In the genomic region with DNA sequence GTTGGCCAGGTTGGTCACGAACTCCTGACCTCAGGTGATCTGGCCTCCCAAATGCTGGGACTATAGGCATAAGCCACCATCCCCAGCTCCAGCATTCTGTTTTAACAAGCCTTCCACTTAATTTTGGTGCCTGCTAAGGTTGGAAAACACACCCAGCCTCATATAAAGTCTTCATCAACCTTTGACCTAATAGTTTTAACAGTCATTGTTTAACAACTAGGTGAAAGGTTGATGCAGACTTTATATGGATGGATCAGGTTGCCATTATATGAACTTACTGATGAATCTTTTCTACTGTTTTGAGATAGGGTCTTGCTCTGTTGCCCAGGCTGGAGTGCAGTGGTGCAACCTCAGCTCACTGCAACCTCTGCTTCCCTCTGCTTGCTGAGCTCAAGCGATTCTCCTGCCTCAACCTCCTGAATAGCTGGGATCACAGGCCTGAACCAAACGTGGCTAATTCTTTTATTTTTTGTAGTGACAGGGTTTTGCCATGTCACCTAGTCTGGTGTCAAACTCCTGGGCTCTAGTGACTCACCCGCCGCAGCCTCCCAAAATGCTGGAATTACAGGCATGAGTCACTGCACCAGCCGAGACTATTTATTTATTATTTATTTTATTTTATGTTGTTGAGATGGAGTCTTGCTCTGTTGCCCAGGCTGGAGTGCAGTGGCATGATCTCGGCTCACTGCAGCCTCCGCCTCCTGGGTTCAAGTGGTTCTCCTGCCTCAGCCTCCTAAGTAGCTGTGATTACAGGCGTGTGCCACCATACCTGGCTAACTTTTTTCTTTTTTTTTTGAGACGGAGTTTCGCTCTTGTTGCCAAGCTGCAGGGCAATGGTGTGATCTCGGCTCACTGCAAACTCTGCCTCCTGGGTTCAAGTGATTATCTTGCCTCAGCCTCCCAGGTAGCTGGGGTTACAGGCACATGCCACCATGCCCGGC, we compare ENCODE assay signal across 1 cellular context.
TF ChIP-seq lines count a peak whose summit lies in the region.

No MANE protein-coding gene starts in this region.

TF ChIP-seq in GM23338, 12 proteins besides CTCF, POLR2A, EP300 and RAD21 (continued from another document):
- TF ChIP-seq, protein P1, sequence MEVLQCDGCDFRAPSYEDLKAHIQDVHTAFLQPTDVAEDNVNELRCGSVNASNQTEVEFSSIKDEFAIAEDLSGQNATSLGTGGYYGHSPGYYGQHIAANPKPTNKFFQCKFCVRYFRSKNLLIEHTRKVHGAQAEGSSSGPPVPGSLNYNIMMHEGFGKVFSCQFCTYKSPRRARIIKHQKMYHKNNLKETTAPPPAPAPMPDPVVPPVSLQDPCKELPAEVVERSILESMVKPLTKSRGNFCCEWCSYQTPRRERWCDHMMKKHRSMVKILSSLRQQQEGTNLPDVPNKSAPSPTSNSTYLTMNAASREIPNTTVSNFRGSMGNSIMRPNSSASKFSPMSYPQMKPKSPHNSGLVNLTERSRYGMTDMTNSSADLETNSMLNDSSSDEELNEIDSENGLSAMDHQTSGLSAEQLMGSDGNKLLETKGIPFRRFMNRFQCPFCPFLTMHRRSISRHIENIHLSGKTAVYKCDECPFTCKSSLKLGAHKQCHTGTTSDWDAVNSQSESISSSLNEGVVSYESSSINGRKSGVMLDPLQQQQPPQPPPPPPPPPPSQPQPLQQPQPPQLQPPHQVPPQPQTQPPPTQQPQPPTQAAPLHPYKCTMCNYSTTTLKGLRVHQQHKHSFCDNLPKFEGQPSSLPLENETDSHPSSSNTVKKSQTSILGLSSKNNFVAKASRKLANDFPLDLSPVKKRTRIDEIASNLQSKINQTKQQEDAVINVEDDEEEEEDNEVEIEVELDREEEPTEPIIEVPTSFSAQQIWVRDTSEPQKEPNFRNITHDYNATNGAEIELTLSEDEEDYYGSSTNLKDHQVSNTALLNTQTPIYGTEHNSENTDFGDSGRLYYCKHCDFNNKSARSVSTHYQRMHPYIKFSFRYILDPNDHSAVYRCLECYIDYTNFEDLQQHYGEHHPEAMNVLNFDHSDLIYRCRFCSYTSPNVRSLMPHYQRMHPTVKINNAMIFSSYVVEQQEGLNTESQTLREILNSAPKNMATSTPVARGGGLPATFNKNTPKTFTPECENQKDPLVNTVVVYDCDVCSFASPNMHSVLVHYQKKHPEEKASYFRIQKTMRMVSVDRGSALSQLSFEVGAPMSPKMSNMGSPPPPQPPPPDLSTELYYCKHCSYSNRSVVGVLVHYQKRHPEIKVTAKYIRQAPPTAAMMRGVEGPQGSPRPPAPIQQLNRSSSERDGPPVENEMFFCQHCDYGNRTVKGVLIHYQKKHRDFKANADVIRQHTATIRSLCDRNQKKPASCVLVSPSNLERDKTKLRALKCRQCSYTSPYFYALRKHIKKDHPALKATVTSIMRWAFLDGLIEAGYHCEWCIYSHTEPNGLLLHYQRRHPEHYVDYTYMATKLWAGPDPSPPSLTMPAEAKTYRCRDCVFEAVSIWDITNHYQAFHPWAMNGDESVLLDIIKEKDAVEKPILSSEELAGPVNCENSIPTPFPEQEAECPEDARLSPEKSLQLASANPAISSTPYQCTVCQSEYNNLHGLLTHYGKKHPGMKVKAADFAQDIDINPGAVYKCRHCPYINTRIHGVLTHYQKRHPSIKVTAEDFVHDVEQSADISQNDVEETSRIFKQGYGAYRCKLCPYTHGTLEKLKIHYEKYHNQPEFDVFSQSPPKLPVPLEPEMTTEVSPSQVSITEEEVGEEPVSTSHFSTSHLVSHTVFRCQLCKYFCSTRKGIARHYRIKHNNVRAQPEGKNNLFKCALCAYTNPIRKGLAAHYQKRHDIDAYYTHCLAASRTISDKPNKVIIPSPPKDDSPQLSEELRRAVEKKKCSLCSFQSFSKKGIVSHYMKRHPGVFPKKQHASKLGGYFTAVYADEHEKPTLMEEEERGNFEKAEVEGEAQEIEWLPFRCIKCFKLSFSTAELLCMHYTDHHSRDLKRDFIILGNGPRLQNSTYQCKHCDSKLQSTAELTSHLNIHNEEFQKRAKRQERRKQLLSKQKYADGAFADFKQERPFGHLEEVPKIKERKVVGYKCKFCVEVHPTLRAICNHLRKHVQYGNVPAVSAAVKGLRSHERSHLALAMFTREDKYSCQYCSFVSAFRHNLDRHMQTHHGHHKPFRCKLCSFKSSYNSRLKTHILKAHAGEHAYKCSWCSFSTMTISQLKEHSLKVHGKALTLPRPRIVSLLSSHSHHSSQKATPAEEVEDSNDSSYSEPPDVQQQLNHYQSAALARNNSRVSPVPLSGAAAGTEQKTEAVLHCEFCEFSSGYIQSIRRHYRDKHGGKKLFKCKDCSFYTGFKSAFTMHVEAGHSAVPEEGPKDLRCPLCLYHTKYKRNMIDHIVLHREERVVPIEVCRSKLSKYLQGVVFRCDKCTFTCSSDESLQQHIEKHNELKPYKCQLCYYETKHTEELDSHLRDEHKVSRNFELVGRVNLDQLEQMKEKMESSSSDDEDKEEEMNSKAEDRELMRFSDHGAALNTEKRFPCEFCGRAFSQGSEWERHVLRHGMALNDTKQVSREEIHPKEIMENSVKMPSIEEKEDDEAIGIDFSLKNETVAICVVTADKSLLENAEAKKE (CRISPR knock-in tag; IDR thresholded peaks at IDR 0.05) = no peak
- no peak for TF ChIP-seq NANOG (IDR thresholded peaks at IDR 0.05; ENCODE audit: borderline replicate concordance)
- no peak for TF ChIP-seq CREB1 (CRISPR knock-in tag; IDR thresholded peaks at IDR 0.05; ENCODE audit: low read depth)
- no peak for TF ChIP-seq EZH2phosphoT487 (IDR thresholded peaks at IDR 0.05; ENCODE audit: unreplicated experiment)
- TF ChIP-seq, protein P2, sequence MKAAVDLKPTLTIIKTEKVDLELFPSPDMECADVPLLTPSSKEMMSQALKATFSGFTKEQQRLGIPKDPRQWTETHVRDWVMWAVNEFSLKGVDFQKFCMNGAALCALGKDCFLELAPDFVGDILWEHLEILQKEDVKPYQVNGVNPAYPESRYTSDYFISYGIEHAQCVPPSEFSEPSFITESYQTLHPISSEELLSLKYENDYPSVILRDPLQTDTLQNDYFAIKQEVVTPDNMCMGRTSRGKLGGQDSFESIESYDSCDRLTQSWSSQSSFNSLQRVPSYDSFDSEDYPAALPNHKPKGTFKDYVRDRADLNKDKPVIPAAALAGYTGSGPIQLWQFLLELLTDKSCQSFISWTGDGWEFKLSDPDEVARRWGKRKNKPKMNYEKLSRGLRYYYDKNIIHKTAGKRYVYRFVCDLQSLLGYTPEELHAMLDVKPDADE (IDR thresholded peaks at IDR 0.05) = no peak
- TF ChIP-seq ZNF331 (CRISPR knock-in tag; IDR thresholded peaks at IDR 0.05; ENCODE audit: low read depth) = no peak
- TF ChIP-seq POLR2AphosphoS5 (IDR thresholded peaks at IDR 0.05; ENCODE audit: low read depth) = no peak
